In the genomic region with DNA sequence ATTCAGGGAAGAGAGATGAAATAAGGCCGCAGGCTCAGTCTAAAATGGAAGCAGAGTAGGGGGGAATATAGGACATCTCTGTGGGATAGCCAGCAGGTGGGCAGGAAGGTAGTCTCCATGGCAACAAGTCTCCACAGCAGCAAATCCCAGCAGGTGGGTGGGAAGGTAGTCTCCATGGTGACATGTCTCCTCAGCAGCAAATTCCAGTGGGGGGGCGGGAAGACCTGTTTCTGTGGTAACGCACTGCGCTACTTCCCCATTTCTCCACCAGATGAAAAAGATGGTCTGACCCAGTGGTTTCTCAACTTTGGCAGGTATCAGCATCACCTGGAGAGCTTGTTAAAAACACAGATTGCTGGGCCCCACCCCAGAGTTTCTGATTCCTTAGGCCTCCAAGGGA, we compare ENCODE assay signal across 27 cellular contexts. TPM values are rescaled to one million over a fixed set of nuclear protein-coding genes. Genes with fewer than 3 reads are reported as not detected.
A peak's percentile ranks its signal among the peaks of the same experiment; 100 is the strongest.
DNase-seq lines count a peak whose midpoint lies in the region; TF ChIP-seq lines count a peak whose summit lies in the region.
"Had no signal": no experiment of that assay in that cellular context is flagged by ENCODE, and none has a peak within 500 bp of the region (broad histone marks: within the 10 kb centered on the region; RNA-seq: fewer than 3 reads in every experiment).

No MANE protein-coding gene starts in this region.

- no peaks in the 10 kb centered on the region for H3K27me3 Mint-ChIP-seq in activated CD4-positive, alpha-beta memory T cell treated with anti-CD3 and anti-CD28 coated beads for 36 hours

- no peaks in the 10 kb centered on the region for H3K36me3 ChIP-seq in neutrophil
- H3K36me3 ChIP-seq: SJCRH30 had no signal

- no peaks in the 10 kb centered on the region for H3K9me3 Mint-ChIP-seq in activated CD4-positive, alpha-beta memory T cell treated with anti-CD3 and anti-CD28 coated beads for 36 hours
- H3K9me3 Mint-ChIP-seq: activated T-cell treated with anti-CD3 and anti-CD28 coated beads, Interleukin-2, amount 50 U/mL, for 24 hours; T-cell had no signal

- TF ChIP-seq CTCF in neutrophil (IDR thresholded peaks at IDR 0.05), result no peak

- no peak overlapping the region for H3K4me3 Mint-ChIP-seq in activated CD4-positive, alpha-beta memory T cell treated with anti-CD3 and anti-CD28 coated beads for 36 hours
- H3K4me3 Mint-ChIP-seq: activated T-cell treated with anti-CD3 and anti-CD28 coated beads, Interleukin-2, amount 50 U/mL, for 24 hours; T-cell had no signal

- POLR2A ChIA-PET in activated CD4-positive, alpha-beta memory T cell treated with anti-CD3 and anti-CD28 coated beads for 36 hours (lab: Charles Lee), result no interaction called here

- H3K9me3 ChIP-seq in neutrophil, result no peaks in the 10 kb centered on the region
- H3K9me3 ChIP-seq: SJCRH30 had no signal

- H3K27me3 ChIP-seq in neutrophil, result no peaks in the 10 kb centered on the region
- H3K27me3 ChIP-seq: SJCRH30 had no signal

- H3K4me1 Mint-ChIP-seq in activated CD4-positive, alpha-beta memory T cell treated with anti-CD3 and anti-CD28 coated beads for 36 hours (ENCODE audit: low read depth), result peaks cover 9% of the 10 kb centered on the region

- H3K4me1 ChIP-seq in neutrophil (ENCODE audit: control insufficient read depth in 1 of 2, insufficient read depth in 1 of 2, low read depth in 1 of 2, low read length in 1 of 2), result peaks cover 9 to 12% of the 10 kb centered on the region in 2 experiments
- H3K4me1 ChIP-seq: SJCRH30 had no signal

- peaks cover 2% of the 10 kb centered on the region for H3K36me3 Mint-ChIP-seq in activated CD4-positive, alpha-beta memory T cell treated with anti-CD3 and anti-CD28 coated beads for 36 hours

- H3K4me3 ChIP-seq in neutrophil (ENCODE audit: low read depth in 1 of 2, low read length in 1 of 2), result no peak overlapping the region
- H3K4me3 ChIP-seq: SJCRH30 had no signal

- DNase-seq in COR-L47 (lab: John Stamatoyannopoulos, UW), result peak; percentile 52
- peak; percentile 51 for DNase-seq in NCI-H146 treated with DMSO at 0.1 percent for 48 hours (lab: John Stamatoyannopoulos, UW; ENCODE audit: unreplicated experiment)
- DNase-seq in activated CD4-positive, alpha-beta memory T cell treated with anti-CD3 and anti-CD28 coated beads for 36 hours, result no peak
- DNase-seq in DMS79 treated with DMSO at 0.1 percent for 48 hours (lab: John Stamatoyannopoulos, UW), result no peak
- DNase-seq in NCI-H446 (lab: John Stamatoyannopoulos, UW), result no peak
- DNase-seq: ACHN; activated CD4-positive, CD25-positive, alpha-beta regulatory T cell treated with anti-CD3 and anti-CD28 coated beads, Interleukin-2, amount 50 U/mL, for 72 hours; activated naive CD4-positive, alpha-beta T cell treated with Interleukin-2 at 50 U/mL for 16 hours; activated T-cell treated with anti-CD3 and anti-CD28 coated beads, Interleukin-2, amount 50 U/mL, for 24 hours; amniotic stem cell; dermis blood vessel endothelial cell; Kasumi-1; kidney glomerular epithelial cell; NCI-H2081 treated with DMSO at 0.1 percent for 48 hours; NCI-H524; SJCRH30; small intestine; stimulated activated CD4-positive, alpha-beta T cell treated with anti-CD3 and anti-CD28 coated beads, Interleukin-2, amount 100 ng/mL, for 24 hours; T-cell had no signal

- H3K27ac ChIP-seq in cingulate gyrus (ENCODE audit: low read depth, low read length) (peak overlapping the region; percentile 14), neutrophil (peak overlapping the region; percentile 54)
- H3K27ac ChIP-seq: SJCRH30 had no signal

- intact Hi-C loops in activated CD4-positive, alpha-beta memory T cell treated with anti-CD3 and anti-CD28 coated beads for 36 hours (cut with micrococcal nuclease), result no loop called here

- H3K27ac Mint-ChIP-seq in activated CD4-positive, alpha-beta memory T cell treated with anti-CD3 and anti-CD28 coated beads for 36 hours, result no peak overlapping the region
- H3K27ac Mint-ChIP-seq: activated T-cell treated with anti-CD3 and anti-CD28 coated beads, Interleukin-2, amount 50 U/mL, for 24 hours had no signal

- CTCF ChIA-PET in activated CD4-positive, alpha-beta memory T cell treated with anti-CD3 and anti-CD28 coated beads for 36 hours (lab: Charles Lee), result interaction anchor here (0.8 kb wide), 1 partner anchor 34 kb away, joined by 3 read pairs; no protein-coding TSS in a partner anchor

RNA-seq across cellular contexts. Expression of a gene that starts 18.4 kb away (rescaled TPM):
- under 1 TPM; 0.58 to 0.86 TPM for total RNA-seq in activated CD4-positive, alpha-beta memory T cell treated with anti-CD3 and anti-CD28 coated beads for 36 hours
- total RNA-seq: Daoy had no signal

RNA-seq across cellular contexts. Expression of a gene that starts 44.6 kb away (rescaled TPM):
- 10 to 100 TPM; 46.9 to 50.1 TPM for total RNA-seq in activated CD4-positive, alpha-beta memory T cell treated with anti-CD3 and anti-CD28 coated beads for 36 hours

RNA-seq across cellular contexts. Expression of a gene that starts 51.6 kb away (rescaled TPM):
- total RNA-seq in activated CD4-positive, alpha-beta memory T cell treated with anti-CD3 and anti-CD28 coated beads for 36 hours, result 100 to 1,000 TPM; 289 to 290 TPM
- total RNA-seq: Daoy, endothelial cell of umbilical vein, osteoblast had no signal

RNA-seq across cellular contexts. Expression of a gene that starts 56.5 kb away (rescaled TPM):
- 10 to 100 TPM; 12.0 to 12.6 TPM for total RNA-seq in activated CD4-positive, alpha-beta memory T cell treated with anti-CD3 and anti-CD28 coated beads for 36 hours
- total RNA-seq: Daoy, dermis blood vessel endothelial cell, endothelial cell of umbilical vein, glomerular endothelial cell, myocyte, osteoblast, urinary bladder had no signal

Comparison
In these comparisons a context has a peak if more than half of its experiments do, and no peak if none do; other contexts are left out.
1. DNase-seq: peak in COR-L47 (single experiment) and NCI-H146 treated with DMSO at 0.1 percent for 48 hours (single experiment); none in activated CD4-positive, alpha-beta memory T cell treated with anti-CD3 and anti-CD28 coated beads for 36 hours (single experiment), DMS79 treated with DMSO at 0.1 percent for 48 hours (single experiment) and NCI-H446 (0 of 2).